1 cellular context compared by ENCODE assay signal in genomic region chr10:109957092-109957797, GRCh38.
TF ChIP-seq lines count a peak whose summit lies in the region.

No MANE protein-coding gene starts in this region.

TF ChIP-seq in GM23338, 12 proteins besides CTCF, POLR2A, EP300 and RAD21 (continued from another document):
- no peak for TF ChIP-seq JUNB (IDR thresholded peaks at IDR 0.05; ENCODE audit: unreplicated experiment)
- no peak for TF ChIP-seq REST (IDR thresholded peaks at IDR 0.05; ENCODE audit: unreplicated experiment)
- no peak for TF ChIP-seq ETS1 (IDR thresholded peaks at IDR 0.05)
- TF ChIP-seq ZNF114 (CRISPR knock-in tag; IDR thresholded peaks at IDR 0.05): no peak
